Comparison of ENCODE assay signal across 16 cellular contexts in the genomic region with DNA sequence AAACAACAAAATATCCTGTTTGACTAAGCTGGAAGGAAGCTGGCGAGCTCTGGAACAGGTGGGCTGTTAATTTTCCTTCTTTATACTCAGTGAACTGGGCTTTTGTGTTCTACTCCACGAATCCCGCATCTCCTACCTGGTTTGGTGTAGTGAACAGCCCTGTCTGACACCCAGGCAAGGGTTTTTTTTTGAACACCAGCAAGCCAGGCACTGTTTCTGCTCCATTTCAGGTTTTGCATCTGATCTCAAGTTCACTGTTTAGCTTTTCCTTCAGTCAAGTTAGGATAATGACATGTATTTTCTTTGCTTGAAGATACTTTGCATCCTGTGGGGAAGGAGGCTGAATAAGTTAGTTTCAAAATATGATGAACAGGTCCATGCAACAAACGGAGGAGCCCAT.
"Had no signal": no experiment of that assay in that cellular context is flagged by ENCODE, and none has a peak within 500 bp of the region (broad histone marks: within the 10 kb centered on the region; RNA-seq: fewer than 3 reads in every experiment).

No MANE protein-coding gene starts in this region.

- ATAC-seq: gastrocnemius medialis had no signal

- H3K36me3 ChIP-seq: brain microvascular endothelial cell, gastrocnemius medialis, heart left ventricle, sigmoid colon, stomach, upper lobe of left lung had no signal

- H3K4me3 Mint-ChIP-seq: activated naive CD8-positive, alpha-beta T cell treated with anti-CD3 and anti-CD28 coated beads for 36 hours; activated T-helper 1 cell treated with anti-CD3 and anti-CD28 coated beads, Interleukin-12 subunit alpha, Interleukin-12 subunit beta, Interleukin-2, Interleukin-4 antibody, amounts not matched to agents 30 ng/mL and 10 ng/mL and 1 ng/mL, durations not matched to agents 14 hours and 24 hours and 36 hours; neural crest cell had no signal

- DNase-seq: activated naive CD8-positive, alpha-beta T cell treated with anti-CD3 and anti-CD28 coated beads for 36 hours; amygdala; brain microvascular endothelial cell; cerebellar nuclear complex; effector memory CD4-positive, alpha-beta T cell; gastrocnemius medialis; heart left ventricle; sigmoid colon; stimulated activated CD4-positive, alpha-beta T cell treated with anti-CD3 and anti-CD28 coated beads, Interleukin-1b, Interleukin-23, amount 100 ng/mL, for 48 hours; stomach; testis; upper lobe of left lung had no signal

- H3K27ac Mint-ChIP-seq: activated naive CD8-positive, alpha-beta T cell treated with anti-CD3 and anti-CD28 coated beads for 36 hours; activated T-helper 1 cell treated with anti-CD3 and anti-CD28 coated beads, Interleukin-12 subunit alpha, Interleukin-12 subunit beta, Interleukin-2, Interleukin-4 antibody, amounts not matched to agents 30 ng/mL and 10 ng/mL and 1 ng/mL, durations not matched to agents 14 hours and 24 hours and 36 hours had no signal

- H3K27me3 Mint-ChIP-seq: activated naive CD8-positive, alpha-beta T cell treated with anti-CD3 and anti-CD28 coated beads for 36 hours had no signal

- H3K27ac ChIP-seq: brain microvascular endothelial cell, epithelial cell of prostate, sigmoid colon, stomach, testis, VCaP had no signal

- H3K9me3 ChIP-seq: gastrocnemius medialis, sigmoid colon, stomach, testis, upper lobe of left lung had no signal

- H3K9me3 Mint-ChIP-seq: activated naive CD8-positive, alpha-beta T cell treated with anti-CD3 and anti-CD28 coated beads for 36 hours; activated T-helper 1 cell treated with anti-CD3 and anti-CD28 coated beads, Interleukin-12 subunit alpha, Interleukin-12 subunit beta, Interleukin-2, Interleukin-4 antibody, amounts not matched to agents 30 ng/mL and 10 ng/mL and 1 ng/mL, durations not matched to agents 14 hours and 24 hours and 36 hours had no signal
